Comparison of ENCODE assay signal across 9 cellular contexts in the genomic region with DNA sequence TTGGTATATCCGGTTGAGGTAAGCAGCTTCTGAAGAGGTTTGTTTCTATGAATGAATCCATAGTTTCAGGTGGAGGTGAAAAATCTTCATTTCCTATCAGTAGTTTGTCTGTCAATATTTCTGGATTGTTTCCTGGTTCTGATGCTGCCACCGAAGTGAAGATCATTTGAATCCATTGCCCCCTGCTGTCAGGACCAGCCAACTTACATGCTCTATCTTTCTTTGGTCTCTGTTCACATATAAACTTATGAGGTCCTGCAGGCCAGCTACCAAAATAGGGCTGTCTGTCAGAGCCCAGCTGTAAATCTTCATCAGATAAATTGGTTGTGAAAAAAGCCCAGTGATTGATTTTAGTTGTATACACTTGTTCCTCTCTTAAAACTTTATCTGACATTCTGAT. TPM values are rescaled to one million over a fixed set of nuclear protein-coding genes. Genes with fewer than 3 reads are reported as not detected.
DNase-seq lines count a peak whose midpoint lies in the region; ATAC-seq, FAIRE-seq and TF ChIP-seq lines count a peak whose summit lies in the region.
"Had no signal": no experiment of that assay in that cellular context is flagged by ENCODE, and none has a peak within 500 bp of the region (broad histone marks: within the 10 kb centered on the region; RNA-seq: fewer than 3 reads in every experiment).

No MANE protein-coding gene starts in this region.

- TF ChIP-seq CTCF in A549 (IDR thresholded peaks at IDR 0.05) (no peak), GM06990 (IDR thresholded peaks at IDR 0.05; ENCODE audit: insufficient read depth, low read length, poor library complexity, severe bottlenecking) (peak; percentile 62), Panc1 (IDR thresholded peaks at IDR 0.05) (peak; percentile 25)

- CTCF ChIA-PET in A549 (lab: Yijun Ruan, JAX) (no interaction called here), Panc1 (lab: Charles Lee) (no interaction called here)

- 58% methylated on average over 2 of the region's 2 CpGs for WGBS in A549 (ENCODE audit: missing lambda C conversion rate)
- 23 to 35% (median 26%) methylated on average over 2 of the region's 2 CpGs for whole genome bisulfite sequencing in small intestine, 3 donors

- TF ChIP-seq EP300 in A549 (IDR thresholded peaks at IDR 0.05), result no peak

- no peak for TF ChIP-seq POLR2A in A549 (IDR thresholded peaks at IDR 0.05; ENCODE audit: low read length)

- no peaks in the 10 kb centered on the region for H3K9me3 ChIP-seq in A549
- H3K9me3 ChIP-seq in Panc1 (ENCODE audit: control insufficient read depth, insufficient read depth, low read depth, low read length), result no peaks in the 10 kb centered on the region
- no peaks in the 10 kb centered on the region for H3K9me3 ChIP-seq in small intestine (ENCODE audit: control insufficient read depth, low read depth)

- H3K4me3 ChIP-seq in A549 (no peak overlapping the region), GM06990 (replicated peaks; ENCODE audit: low read depth, low read length) (no peak overlapping the region), Panc1 (ENCODE audit: low read depth in 2 of 2, low read length in 2 of 2) (no peak overlapping the region), small intestine (ENCODE audit: low read depth in 1 of 2, low read length in 2 of 2) (no peak overlapping the region)

- DNase-seq in A549 (ENCODE audit: low read depth in 1 of 2, low spot score in 1 of 2), result peak; percentile 6 to 26
- DNase-seq in GM06990 (ENCODE audit: extremely low read depth, insufficient read length), result peak; percentile 34
- no peak for DNase-seq in Panc1 (ENCODE audit: low read depth, low spot score)
- DNase-seq in effector CD4-positive, alpha-beta T cell, result peak; percentile 32
- peak; percentile 52 for DNase-seq in small intestine
- no peak for DNase-seq in urothelium cell line (ENCODE audit: low spot score)
- no peak for DNase-seq in amniotic stem cell (lab: John Stamatoyannopoulos, UW)

- no TSS peak for BruUV-seq in Panc1 (replicated peaks; lab: Mats Ljungman, UMichigan)

- intact Hi-C loops in Panc1 (cut with micrococcal nuclease; ENCODE audit: unreplicated experiment), result no loop called here

- in situ Hi-C loops in Panc1 (cut with HindIII; ENCODE audit: low pct_unique_long_range_greater_than_20kb, low sequenced_read_pairs), result no loop called here

- H3K4me2 ChIP-seq in A549, result no peak overlapping the region

- no peak for TF ChIP-seq RAD21 in A549 (conservative IDR thresholded peaks at IDR 0.05 in 1 of 2, IDR thresholded peaks at IDR 0.05 in 1 of 2)

- FAIRE-seq in A549 (lab: Jason Lieb, UNC) (no peak), small intestine (lab: Jason Lieb, UNC) (no peak), urothelium cell line (lab: Jason Lieb, UNC) (no peak)
- FAIRE-seq: astrocyte had no signal

- ATAC-seq in A549 (peak in 1 of 2 experiments; percentile 46; a peak in 1 of 6 replicates), HG02763 (IDR thresholded peaks at IDR 0.05; ENCODE audit: unreplicated experiment) (peak; percentile 72), Panc1 (no peak)

- H3K36me3 ChIP-seq in GM06990 (ENCODE audit: control insufficient read depth, insufficient read depth, low read length), result no peaks in the 10 kb centered on the region
- H3K36me3 ChIP-seq in Panc1 (ENCODE audit: control insufficient read depth, insufficient read depth, low read length), result no peaks in the 10 kb centered on the region
- H3K36me3 ChIP-seq in small intestine (ENCODE audit: control insufficient read depth in 2 of 2, insufficient read depth in 2 of 2, low read length in 2 of 2), result no peaks in the 10 kb centered on the region

- H3K27ac ChIP-seq in A549, result no peak overlapping the region
- H3K27ac ChIP-seq in Panc1 (ENCODE audit: low read length), result no peak overlapping the region
- H3K27ac ChIP-seq in small intestine (ENCODE audit: low read depth in 1 of 2, low read length in 1 of 2), result no peak overlapping the region

- no peaks in the 10 kb centered on the region for H3K27me3 ChIP-seq in GM06990 (replicated peaks; ENCODE audit: control insufficient read depth, insufficient read depth, low read length)
- H3K27me3 ChIP-seq in Panc1 (ENCODE audit: control insufficient read depth, insufficient read depth, low read length), result no peaks in the 10 kb centered on the region
- H3K27me3 ChIP-seq in small intestine (ENCODE audit: control insufficient read depth in 2 of 2, insufficient read depth in 2 of 2, low read length in 2 of 2), result no peaks in the 10 kb centered on the region

- H3K4me1 ChIP-seq in A549, result no peaks in the 10 kb centered on the region
- H3K4me1 ChIP-seq in Panc1 (ENCODE audit: control insufficient read depth, insufficient read depth, low read length), result no peaks in the 10 kb centered on the region
- H3K4me1 ChIP-seq in small intestine (ENCODE audit: control insufficient read depth in 2 of 2, insufficient read depth in 1 of 2, low read depth in 1 of 2, low read length in 1 of 2), result peaks cover 0 to 2% of the 10 kb centered on the region in 2 donors

- POLR2A ChIA-PET in A549 (lab: Yijun Ruan, JAX) (no interaction called here), Panc1 (lab: Charles Lee) (no interaction called here)

TF ChIP-seq in A549, 52 proteins besides CTCF, POLR2A, EP300 and RAD21:
- no peak for TF ChIP-seq RARB (CRISPR knock-in tag; IDR thresholded peaks at IDR 0.05)
- TF ChIP-seq MYC (IDR thresholded peaks at IDR 0.05; ENCODE audit: borderline replicate concordance, low read length), result no peak
- no peak for TF ChIP-seq ZNF302 (CRISPR knock-in tag; IDR thresholded peaks at IDR 0.05)
- TF ChIP-seq MAFK (IDR thresholded peaks at IDR 0.05; ENCODE audit: partially characterized antibody), result no peak
- TF ChIP-seq ESRRA (IDR thresholded peaks at IDR 0.05; ENCODE audit: borderline replicate concordance, low read length), result no peak
- TF ChIP-seq HOXA7 (CRISPR knock-in tag; IDR thresholded peaks at IDR 0.05), result no peak
- no peak for TF ChIP-seq HEYL (CRISPR knock-in tag; IDR thresholded peaks at IDR 0.05)
- no peak for TF ChIP-seq RNF2 (IDR thresholded peaks at IDR 0.05; ENCODE audit: borderline replicate concordance, low read depth)
- TF ChIP-seq CHD4 (IDR thresholded peaks at IDR 0.05; ENCODE audit: borderline replicate concordance), result no peak
- TF ChIP-seq USF2 (IDR thresholded peaks at IDR 0.05), result no peak
- no peak for TF ChIP-seq FOSL2 (IDR thresholded peaks at IDR 0.05)
- TF ChIP-seq FOSL2 (CRISPR knock-in tag; IDR thresholded peaks at IDR 0.05), result no peak
- no peak for TF ChIP-seq BCL3 (IDR thresholded peaks at IDR 0.05)
- no peak for TF ChIP-seq POLR2AphosphoS2 (conservative IDR thresholded peaks at IDR 0.05; ENCODE audit: low read length)

RNA-seq across cellular contexts. Expression of gene N4BP2L1, which starts 15.2 kb away (rescaled TPM):
- polyA plus RNA-seq in A549 (2011; rRNA removed), result 0.50 and 0.85 TPM in 2 replicates
- 0.23 and 0.26 TPM in 2 replicates for polyA plus RNA-seq in A549 (2012; cell fraction: cytosol; rRNA removed)
- polyA plus RNA-seq in A549 (2012; cell fraction: nucleus; rRNA removed), result 0.44 and 1.5 TPM in 2 replicates
- 0.41 to 0.64 TPM (median 0.55 TPM) in 3 replicates for polyA plus RNA-seq in A549 (2017; fragmentation: RNase III; extraction: RNeasy Plus Mini Kit Qiagen cat#74134 plus additional on column Dnase treatment)
- polyA minus RNA-seq in A549 (2011; rRNA and poly(A)+ RNA removed), result 0.58 TPM in 1 of 2 replicates, not detected in the other
- 1.8 TPM for total RNA-seq in Panc1 (2021; ENCODE audit: unreplicated experiment)
- 0.52 TPM for polyA plus RNA-seq in Panc1 (2012; ENCODE audit: insufficient read length)
- 10 to 100 TPM; 14.4 to 20.6 (median 20.3) TPM for polyA plus RNA-seq in small intestine

Comparison
In these comparisons a context has a peak if more than half of its experiments do, and no peak if none do; other contexts are left out.
1. DNase-seq: peak in A549 (2 of 2), GM06990 (single experiment), effector CD4-positive, alpha-beta T cell (single experiment) and small intestine (single experiment); none in Panc1 (single experiment), urothelium cell line (single experiment) and amniotic stem cell (single experiment).
2. RNA of gene N4BP2L1, which starts 15.2 kb away (polyA plus RNA-seq): 14.4 to 20.6 TPM in small intestine; 0.23 to 1.5 TPM in A549; every median in the first group is over 4 times any median in the second.